ENCODE assay signal across 2 cellular contexts in the genomic region with DNA sequence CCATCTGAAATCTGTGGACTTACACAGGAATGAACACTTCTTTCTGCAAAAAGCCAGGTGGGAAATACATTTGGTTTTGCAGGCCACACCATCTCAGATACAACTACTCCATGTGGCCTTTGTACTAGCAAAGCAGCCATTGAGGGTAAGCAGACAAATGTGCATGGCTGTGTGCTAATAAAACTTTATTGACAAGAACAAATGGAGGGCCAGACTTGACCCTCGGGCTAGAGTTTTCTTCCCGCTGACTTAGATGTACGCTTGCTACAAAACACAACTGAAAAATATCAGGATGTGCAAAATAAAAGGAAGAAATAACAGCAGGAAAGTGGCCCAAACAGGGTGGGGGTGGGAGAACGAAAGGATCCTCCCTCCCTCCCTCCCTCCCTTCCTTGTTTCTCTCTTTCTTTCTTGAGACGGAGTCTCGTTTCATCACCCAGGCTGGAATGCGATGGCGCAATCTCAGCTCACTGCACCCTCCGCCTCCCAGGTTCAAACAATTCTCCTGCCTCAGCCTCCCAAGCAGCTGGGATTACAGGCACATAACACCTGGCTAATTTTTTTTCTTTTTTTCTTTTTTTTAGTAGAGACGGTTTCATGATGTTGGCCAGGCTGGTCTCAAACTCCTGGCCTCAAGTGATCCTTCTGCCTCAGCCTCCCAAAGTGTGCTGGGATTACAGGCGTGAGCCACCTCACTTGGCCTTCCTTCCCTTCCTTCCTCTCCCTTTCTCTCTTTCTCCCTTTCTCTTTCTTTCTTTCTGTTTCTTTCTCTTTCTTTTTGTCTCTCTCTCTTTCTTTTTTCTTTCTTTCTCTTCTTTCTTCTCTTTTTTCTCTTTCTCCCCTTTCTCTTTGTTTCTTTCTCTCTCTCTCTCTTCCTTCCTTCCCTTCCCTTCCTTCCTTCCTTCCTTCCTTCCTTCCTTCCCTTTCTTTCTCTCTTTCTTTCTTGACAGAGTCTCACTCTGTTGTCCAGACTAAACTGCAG.
TF ChIP-seq lines count a peak whose summit lies in the region.

No MANE protein-coding gene starts in this region.

TF ChIP-seq in A549, 52 proteins besides CTCF, POLR2A, EP300 and RAD21:
- TF ChIP-seq CEBPB (IDR thresholded peaks at IDR 0.05) (peak; percentile 67 to 81; a peak in 3 of 4 replicates), HOXB5 (CRISPR knock-in tag; IDR thresholded peaks at IDR 0.05) (no peak)

TF ChIP-seq in HEK293, 187 proteins besides CTCF, POLR2A, EP300 and RAD21:
- TF ChIP-seq WT1 (tag by site-specific recombination; IDR thresholded peaks at IDR 0.05) (no peak), KLF8 (tag by site-specific recombination; IDR thresholded peaks at IDR 0.05) (no peak), ZFP69B (tag by site-specific recombination; IDR thresholded peaks at IDR 0.05) (no peak), ZNF366 (tag by site-specific recombination; conservative IDR thresholded peaks at IDR 0.05) (peak; percentile 92), PRDM1 (tag by site-specific recombination; IDR thresholded peaks at IDR 0.05) (peak; percentile 99), ZNF175 (tag by site-specific recombination; IDR thresholded peaks at IDR 0.05) (no peak)
- TF ChIP-seq, protein P1, sequence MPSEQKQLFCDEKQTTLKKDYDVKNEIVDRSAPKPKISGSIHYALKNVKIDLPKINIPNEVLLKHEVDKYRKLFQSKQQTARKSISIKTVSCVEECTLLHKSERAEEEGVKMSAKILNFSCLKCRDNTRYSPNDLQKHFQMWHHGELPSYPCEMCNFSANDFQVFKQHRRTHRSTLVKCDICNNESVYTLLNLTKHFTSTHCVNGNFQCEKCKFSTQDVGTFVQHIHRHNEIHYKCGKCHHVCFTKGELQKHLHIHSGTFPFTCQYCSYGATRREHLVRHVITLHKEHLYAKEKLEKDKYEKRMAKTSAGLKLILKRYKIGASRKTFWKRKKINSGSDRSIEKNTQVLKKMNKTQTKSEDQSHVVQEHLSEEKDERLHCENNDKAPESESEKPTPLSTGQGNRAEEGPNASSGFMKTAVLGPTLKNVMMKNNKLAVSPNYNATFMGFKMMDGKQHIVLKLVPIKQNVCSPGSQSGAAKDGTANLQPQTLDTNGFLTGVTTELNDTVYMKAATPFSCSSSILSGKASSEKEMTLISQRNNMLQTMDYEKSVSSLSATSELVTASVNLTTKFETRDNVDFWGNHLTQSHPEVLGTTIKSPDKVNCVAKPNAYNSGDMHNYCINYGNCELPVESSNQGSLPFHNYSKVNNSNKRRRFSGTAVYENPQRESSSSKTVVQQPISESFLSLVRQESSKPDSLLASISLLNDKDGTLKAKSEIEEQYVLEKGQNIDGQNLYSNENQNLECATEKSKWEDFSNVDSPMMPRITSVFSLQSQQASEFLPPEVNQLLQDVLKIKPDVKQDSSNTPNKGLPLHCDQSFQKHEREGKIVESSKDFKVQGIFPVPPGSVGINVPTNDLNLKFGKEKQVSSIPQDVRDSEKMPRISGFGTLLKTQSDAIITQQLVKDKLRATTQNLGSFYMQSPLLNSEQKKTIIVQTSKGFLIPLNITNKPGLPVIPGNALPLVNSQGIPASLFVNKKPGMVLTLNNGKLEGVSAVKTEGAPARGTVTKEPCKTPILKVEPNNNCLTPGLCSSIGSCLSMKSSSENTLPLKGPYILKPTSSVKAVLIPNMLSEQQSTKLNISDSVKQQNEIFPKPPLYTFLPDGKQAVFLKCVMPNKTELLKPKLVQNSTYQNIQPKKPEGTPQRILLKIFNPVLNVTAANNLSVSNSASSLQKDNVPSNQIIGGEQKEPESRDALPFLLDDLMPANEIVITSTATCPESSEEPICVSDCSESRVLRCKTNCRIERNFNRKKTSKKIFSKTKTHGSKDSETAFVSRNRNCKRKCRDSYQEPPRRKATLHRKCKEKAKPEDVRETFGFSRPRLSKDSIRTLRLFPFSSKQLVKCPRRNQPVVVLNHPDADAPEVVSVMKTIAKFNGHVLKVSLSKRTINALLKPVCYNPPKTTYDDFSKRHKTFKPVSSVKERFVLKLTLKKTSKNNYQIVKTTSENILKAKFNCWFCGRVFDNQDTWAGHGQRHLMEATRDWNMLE (tag by site-specific recombination; conservative IDR thresholded peaks at IDR 0.05; ENCODE audit: low read depth) = no peak
